ENCODE assay signal across 8 cellular contexts in genomic region chr10:35218339-35218955, GRCh38.
DNase-seq lines count a peak whose midpoint lies in the region; ATAC-seq and TF ChIP-seq lines count a peak whose summit lies in the region.

No MANE protein-coding gene starts in this region.

- peak; percentile 63 for DNase-seq in AG09309 (ENCODE audit: low read depth)
- DNase-seq in NCI-H510A (lab: John Stamatoyannopoulos, UW), result peak; percentile 18
- peak; percentile 95 for DNase-seq in activated CD4-positive, alpha-beta T cell treated with anti-CD3 and anti-CD28 coated beads, Interleukin-2, amount 10 ng/mL, durations not matched to agents 24 days and 14 days
- peak; percentile 84 for DNase-seq in colonic mucosa
- peak; percentile 84 to 95 for DNase-seq in lower leg skin (ENCODE audit: low spot score in 2 of 2)
- peak; percentile 59 to 81 (median 68) for DNase-seq in stimulated activated CD4-positive, alpha-beta T cell treated with anti-CD3 and anti-CD28 coated beads, TNF-alpha, amount 100 ng/mL, for 4 hours (ENCODE audit: low read depth in 3 of 3)

- H3K27me3 Mint-ChIP-seq in activated CD4-positive, alpha-beta T cell treated with anti-CD3 and anti-CD28 coated beads, Interleukin-2, amount 10 ng/mL, durations not matched to agents 24 days and 14 days, result no peaks in the 10 kb centered on the region

- no peaks in the 10 kb centered on the region for H3K9me3 ChIP-seq in colonic mucosa

- H3K27me3 ChIP-seq in colonic mucosa, result no peaks in the 10 kb centered on the region

- no peak overlapping the region for H3K9ac ChIP-seq in colonic mucosa (ENCODE audit: low read depth in 2 of 2, low read length in 2 of 2)

- peak overlapping the region; percentile 97 for H3K27ac Mint-ChIP-seq in activated CD4-positive, alpha-beta T cell treated with anti-CD3 and anti-CD28 coated beads, Interleukin-2, amount 10 ng/mL, durations not matched to agents 24 days and 14 days

- no peak overlapping the region for H3K27ac ChIP-seq in colonic mucosa

- TF ChIP-seq POLR2A in lower leg skin (IDR thresholded peaks at IDR 0.05), result no peak

- H3K36me3 ChIP-seq in colonic mucosa, result no peaks in the 10 kb centered on the region

- H3K4me3 ChIP-seq in AG09309 (ENCODE audit: control insufficient read depth, low read depth, low read length) (no peak overlapping the region), colonic mucosa (no peak overlapping the region), lower leg skin (ENCODE audit: low read depth, poor library complexity, severe bottlenecking) (no peak overlapping the region)

- peaks cover 55% of the 10 kb centered on the region for H3K4me1 Mint-ChIP-seq in activated CD4-positive, alpha-beta T cell treated with anti-CD3 and anti-CD28 coated beads, Interleukin-2, amount 10 ng/mL, durations not matched to agents 24 days and 14 days

- 33% methylated on average over 7 of the region's 7 CpGs for WGBS in lower leg skin, 2 donors

- peaks cover 6% of the 10 kb centered on the region for H3K36me3 Mint-ChIP-seq in activated CD4-positive, alpha-beta T cell treated with anti-CD3 and anti-CD28 coated beads, Interleukin-2, amount 10 ng/mL, durations not matched to agents 24 days and 14 days (ENCODE audit: low read depth)

- H3K9me3 Mint-ChIP-seq in activated CD4-positive, alpha-beta T cell treated with anti-CD3 and anti-CD28 coated beads, Interleukin-2, amount 10 ng/mL, durations not matched to agents 24 days and 14 days, result no peaks in the 10 kb centered on the region

- no peaks in the 10 kb centered on the region for H3K4me1 ChIP-seq in colonic mucosa

- H3K4me3 Mint-ChIP-seq in activated CD4-positive, alpha-beta T cell treated with anti-CD3 and anti-CD28 coated beads, Interleukin-2, amount 10 ng/mL, durations not matched to agents 24 days and 14 days, result peak overlapping the region; percentile 77

- intact Hi-C loops in activated CD4-positive, alpha-beta T cell treated with anti-CD3 and anti-CD28 coated beads, Interleukin-2, amount 10 ng/mL, durations not matched to agents 24 days and 14 days (cut with micrococcal nuclease), result loop anchor here (1.0 to 5.0 kb wide), 7 partner anchors 22 to 561 kb away; partner anchors contain the start of gene CREM
- intact Hi-C loops in colonic mucosa (cut with DNase I) (loop anchor here (2.0 to 5.0 kb wide), 2 partner anchors 98 to 226 kb away; no protein-coding TSS in a partner anchor), lower leg skin (cut with DNase I; ENCODE audit: low total_unique reads) (loop anchor here (5.0 kb wide), 1 partner anchor 96 kb away; no protein-coding TSS in a partner anchor)

- TF ChIP-seq CTCF in AG09309 (IDR thresholded peaks at IDR 0.05; ENCODE audit: control insufficient read depth, insufficient read depth, low read depth, low read length, missing control alignments) (peak; percentile 74), colonic mucosa (IDR thresholded peaks at IDR 0.05) (peak; percentile 75), lower leg skin (IDR thresholded peaks at IDR 0.05) (peak in 1 of 3 donors; percentile 58)

- ATAC-seq in GM18873 (IDR thresholded peaks at IDR 0.05; ENCODE audit: low FRiP score, unreplicated experiment) (peak; percentile 44), HG03354 (IDR thresholded peaks at IDR 0.05; ENCODE audit: poor library complexity, severe bottlenecking, unreplicated experiment) (peak; percentile 74)

Comparison
In these comparisons a context has a peak if more than half of its experiments do, and no peak if none do; other contexts are left out.
1. DNase-seq: peak in every context shown above with its lines; median percentile 95 in activated CD4-positive, alpha-beta T cell treated with anti-CD3 and anti-CD28 coated beads, Interleukin-2, amount 10 ng/mL, durations not matched to agents 24 days and 14 days; 90 in lower leg skin; 84 in colonic mucosa; 68 in stimulated activated CD4-positive, alpha-beta T cell treated with anti-CD3 and anti-CD28 coated beads, TNF-alpha, amount 100 ng/mL, for 4 hours; 63 in AG09309; 18 in NCI-H510A.